In genomic region chr1:100205103-100205502, GRCh38 we compare ENCODE assay signal across 4 cellular contexts. TPM values are rescaled to one million over a fixed set of nuclear protein-coding genes. Genes with fewer than 3 reads are reported as not detected.
"Had no signal": no experiment of that assay in that cellular context is flagged by ENCODE, and none has a peak within 500 bp of the region (broad histone marks: within the 10 kb centered on the region; RNA-seq: fewer than 3 reads in every experiment).

No MANE protein-coding gene starts in this region.

RNA-seq across cellular contexts. Expression of gene LRRC39, which starts 27.0 kb away (rescaled TPM):
- total RNA-seq: dermis blood vessel endothelial cell, epithelial cell of proximal tubule, esophagus mucosa, fibroblast of villous mesenchyme had no signal
